In genomic region chr22:39658367-39658766, GRCh38 we compare ENCODE assay signal across 16 cellular contexts.
DNase-seq lines count a peak whose midpoint lies in the region; ATAC-seq lines count a peak whose summit lies in the region.
"Had no signal": no experiment of that assay in that cellular context is flagged by ENCODE, and none has a peak within 500 bp of the region (broad histone marks: within the 10 kb centered on the region; RNA-seq: fewer than 3 reads in every experiment).

No MANE protein-coding gene starts in this region.

- POLR2A ChIA-PET in activated CD4-positive, alpha-beta T cell treated with anti-CD3 and anti-CD28 coated beads, Interleukin-2, amount 10 ng/mL, durations not matched to agents 7 days and 5 days (lab: Charles Lee) = no interaction called here

- peak overlapping the region; percentile 14 for H3K27ac Mint-ChIP-seq in activated CD8-positive, alpha-beta memory T cell treated with anti-CD3 and anti-CD28 coated beads, Interleukin-2, amount 10 ng/mL, durations not matched to agents 7 days and 5 days
- peak overlapping the region; percentile 88 for H3K27ac Mint-ChIP-seq in activated CD4-positive, alpha-beta T cell treated with anti-CD3 and anti-CD28 coated beads, Interleukin-2, amount 10 ng/mL, durations not matched to agents 7 days and 5 days

- CTCF ChIA-PET in activated CD8-positive, alpha-beta memory T cell treated with anti-CD3 and anti-CD28 coated beads, Interleukin-2, amount 10 ng/mL, durations not matched to agents 7 days and 5 days (lab: Charles Lee) = interaction anchor here (1.2 kb wide), 1 partner anchor 32 kb away, joined by 4 read pairs; no protein-coding TSS in a partner anchor
- CTCF ChIA-PET in activated CD4-positive, alpha-beta T cell treated with anti-CD3 and anti-CD28 coated beads, Interleukin-2, amount 10 ng/mL, durations not matched to agents 7 days and 5 days (lab: Charles Lee) = no interaction called here

- peaks cover 40% of the 10 kb centered on the region for H3K4me1 ChIP-seq in effector memory CD4-positive, alpha-beta T cell (ENCODE audit: control insufficient read depth, insufficient read depth, low read length, poor library complexity, severe bottlenecking)

- peak; percentile 71 for DNase-seq in activated CD8-positive, alpha-beta memory T cell treated with anti-CD3 and anti-CD28 coated beads, Interleukin-2, amount 10 ng/mL, durations not matched to agents 7 days and 5 days
- DNase-seq in activated CD8-positive, alpha-beta memory T cell treated with anti-CD3 and anti-CD28 coated beads, Interleukin-2, amount 50 U/mL, for 48 hours = no peak
- DNase-seq in MV-4-11 (lab: John Stamatoyannopoulos, UW) = peak; percentile 70
- peak; percentile 71 for DNase-seq in activated CD4-positive, alpha-beta T cell treated with anti-CD3 and anti-CD28 coated beads, Interleukin-2, amount 10 ng/mL, durations not matched to agents 7 days and 5 days
- peak in 2 of 3 donors; percentile 25 for DNase-seq in effector memory CD4-positive, alpha-beta T cell
- DNase-seq in MG63 = no peak
- DNase-seq in amygdala (lab: John Stamatoyannopoulos, UW) = no peak
- no peak for DNase-seq in NCI-H1694 (lab: John Stamatoyannopoulos, UW)
- DNase-seq: activated CD4-positive, CD25-positive, alpha-beta regulatory T cell treated with anti-CD3 and anti-CD28 coated beads, Interleukin-2, amount 50 U/mL, for 72 hours; DMS 273 treated with DMSO at 0.1 percent for 48 hours; foreskin melanocyte; mesendoderm; NCI-H2029 treated with DMSO at 0.1 percent for 48 hours; stimulated activated CD8-positive, alpha-beta memory T cell treated with anti-CD3 and anti-CD28 coated beads, Interleukin-4, amount 100 ng/mL, for 48 hours had no signal

- peak overlapping the region; percentile 56 for H3K4me3 Mint-ChIP-seq in activated CD8-positive, alpha-beta memory T cell treated with anti-CD3 and anti-CD28 coated beads, Interleukin-2, amount 10 ng/mL, durations not matched to agents 7 days and 5 days
- peak overlapping the region; percentile 75 for H3K4me3 Mint-ChIP-seq in activated CD4-positive, alpha-beta T cell treated with anti-CD3 and anti-CD28 coated beads, Interleukin-2, amount 10 ng/mL, durations not matched to agents 7 days and 5 days

- H3K9me3 ChIP-seq in effector memory CD4-positive, alpha-beta T cell (ENCODE audit: control insufficient read depth, low read length) = no peaks in the 10 kb centered on the region
- no peaks in the 10 kb centered on the region for H3K9me3 ChIP-seq in MG63
- H3K9me3 ChIP-seq: ascending aorta had no signal

- ATAC-seq in activated CD8-positive, alpha-beta memory T cell treated with anti-CD3 and anti-CD28 coated beads, Interleukin-2, amount 10 ng/mL, durations not matched to agents 7 days and 5 days = peak; percentile 26

- H3K27me3 ChIP-seq in effector memory CD4-positive, alpha-beta T cell (replicated peaks; ENCODE audit: control insufficient read depth, insufficient read depth, low read length, poor library complexity, severe bottlenecking) = no peaks in the 10 kb centered on the region
- H3K27me3 ChIP-seq in MG63 = no peaks in the 10 kb centered on the region

- H3K27me3 Mint-ChIP-seq in activated CD8-positive, alpha-beta memory T cell treated with anti-CD3 and anti-CD28 coated beads, Interleukin-2, amount 10 ng/mL, durations not matched to agents 7 days and 5 days = peaks cover 16% of the 10 kb centered on the region
- peaks cover 11% of the 10 kb centered on the region for H3K27me3 Mint-ChIP-seq in activated CD4-positive, alpha-beta T cell treated with anti-CD3 and anti-CD28 coated beads, Interleukin-2, amount 10 ng/mL, durations not matched to agents 7 days and 5 days

- H3K27ac ChIP-seq in effector memory CD4-positive, alpha-beta T cell (ENCODE audit: insufficient read depth, low read length, poor library complexity, severe bottlenecking) = peak overlapping the region; percentile 55
- H3K27ac ChIP-seq: ascending aorta, KMS-11 had no signal

- peak overlapping the region; percentile 40 for H3K4me3 ChIP-seq in effector memory CD4-positive, alpha-beta T cell (ENCODE audit: insufficient read depth, low read depth, low read length, poor library complexity, severe bottlenecking)
- H3K4me3 ChIP-seq in MG63 = no peak overlapping the region
- H3K4me3 ChIP-seq: ascending aorta had no signal

- no peaks in the 10 kb centered on the region for H3K36me3 ChIP-seq in effector memory CD4-positive, alpha-beta T cell (ENCODE audit: control insufficient read depth, insufficient read depth, low read length)
- no peaks in the 10 kb centered on the region for H3K36me3 ChIP-seq in MG63
- H3K36me3 ChIP-seq: ascending aorta had no signal

- H3K4me1 Mint-ChIP-seq in activated CD8-positive, alpha-beta memory T cell treated with anti-CD3 and anti-CD28 coated beads, Interleukin-2, amount 10 ng/mL, durations not matched to agents 7 days and 5 days = peaks cover 30% of the 10 kb centered on the region
- peaks cover 59% of the 10 kb centered on the region for H3K4me1 Mint-ChIP-seq in activated CD4-positive, alpha-beta T cell treated with anti-CD3 and anti-CD28 coated beads, Interleukin-2, amount 10 ng/mL, durations not matched to agents 7 days and 5 days

- H3K36me3 Mint-ChIP-seq in activated CD8-positive, alpha-beta memory T cell treated with anti-CD3 and anti-CD28 coated beads, Interleukin-2, amount 10 ng/mL, durations not matched to agents 7 days and 5 days = no peaks in the 10 kb centered on the region
- H3K36me3 Mint-ChIP-seq in activated CD4-positive, alpha-beta T cell treated with anti-CD3 and anti-CD28 coated beads, Interleukin-2, amount 10 ng/mL, durations not matched to agents 7 days and 5 days (ENCODE audit: low read depth) = peaks cover 15% of the 10 kb centered on the region

- H3K9me3 Mint-ChIP-seq in activated CD8-positive, alpha-beta memory T cell treated with anti-CD3 and anti-CD28 coated beads, Interleukin-2, amount 10 ng/mL, durations not matched to agents 7 days and 5 days (ENCODE audit: low read depth) = no peaks in the 10 kb centered on the region
- no peaks in the 10 kb centered on the region for H3K9me3 Mint-ChIP-seq in activated CD4-positive, alpha-beta T cell treated with anti-CD3 and anti-CD28 coated beads, Interleukin-2, amount 10 ng/mL, durations not matched to agents 7 days and 5 days

Comparison
In these comparisons a context has a peak if more than half of its experiments do, and no peak if none do; other contexts are left out.
1. DNase-seq: peak in activated CD8-positive, alpha-beta memory T cell treated with anti-CD3 and anti-CD28 coated beads, Interleukin-2, amount 10 ng/mL, durations not matched to agents 7 days and 5 days (single experiment), MV-4-11 (single experiment), activated CD4-positive, alpha-beta T cell treated with anti-CD3 and anti-CD28 coated beads, Interleukin-2, amount 10 ng/mL, durations not matched to agents 7 days and 5 days (single experiment) and effector memory CD4-positive, alpha-beta T cell (2 of 3); none in activated CD8-positive, alpha-beta memory T cell treated with anti-CD3 and anti-CD28 coated beads, Interleukin-2, amount 50 U/mL, for 48 hours (single experiment), MG63 (single experiment), amygdala (0 of 56) and NCI-H1694 (single experiment).